Comparison of ENCODE assay signal across 9 cellular contexts in the genomic region with DNA sequence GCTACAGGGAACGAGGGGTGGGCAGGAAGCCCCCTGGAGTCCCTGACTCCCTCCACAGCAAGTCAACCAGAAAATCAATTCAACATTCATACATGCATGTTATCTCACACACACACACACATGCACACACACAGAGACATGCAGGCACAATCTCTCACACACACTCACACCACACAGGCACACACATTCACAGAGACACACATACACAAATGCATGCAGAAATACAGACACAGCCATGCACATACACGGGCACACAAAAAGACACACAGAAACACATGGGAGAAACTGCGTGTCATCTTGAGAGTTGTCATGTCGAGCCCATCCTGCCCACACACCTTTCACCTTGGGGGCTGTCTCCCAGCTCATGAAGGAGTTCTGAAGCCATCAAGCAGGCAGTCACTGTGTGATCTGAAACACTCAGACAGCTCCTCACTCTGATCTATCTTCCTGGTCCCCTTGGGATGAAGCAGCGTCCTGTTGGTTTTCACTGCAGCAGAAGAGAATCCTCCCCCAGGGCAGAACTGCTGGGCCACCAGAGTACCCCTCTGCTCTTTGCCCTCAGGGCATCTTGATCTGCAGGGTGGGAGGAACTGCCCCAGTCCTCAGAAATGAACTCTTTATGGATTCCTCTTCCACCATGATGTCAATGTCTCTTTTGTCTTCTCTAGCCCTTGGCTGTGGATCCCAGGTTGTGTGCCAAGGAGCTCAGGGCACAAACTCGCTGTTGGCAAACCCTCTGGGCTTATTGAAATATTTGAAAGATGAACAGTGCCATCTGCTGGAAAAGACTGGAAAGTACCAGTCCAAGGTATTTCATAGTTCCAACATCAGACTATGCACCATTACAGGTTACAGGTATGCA. TPM values are rescaled to one million over a fixed set of nuclear protein-coding genes. Genes with fewer than 3 reads are reported as not detected.
DNase-seq lines count a peak whose midpoint lies in the region; ATAC-seq, FAIRE-seq and TF ChIP-seq lines count a peak whose summit lies in the region.
"Had no signal": no experiment of that assay in that cellular context is flagged by ENCODE, and none has a peak within 500 bp of the region (broad histone marks: within the 10 kb centered on the region; RNA-seq: fewer than 3 reads in every experiment).

No MANE protein-coding gene starts in this region.

- no peak for TF ChIP-seq POLR2A in right lobe of liver (IDR thresholded peaks at IDR 0.05)

- no peaks in the 10 kb centered on the region for H3K9me3 ChIP-seq in right lobe of liver

- 9% methylated on average over 6 of the region's 6 CpGs for WGBS in right lobe of liver (ENCODE audit: insufficient coverage, low coverage, low lambda C conversion rate, missing lambda C conversion rate)

- DNase-seq in HFF-Myc (ENCODE audit: extremely low read depth, low read depth) (peak; percentile 16), NCI-H2107 (lab: John Stamatoyannopoulos, UW) (peak; percentile 25), coronary artery (ENCODE audit: low spot score) (no peak), right lobe of liver (peak in 2 of 3 donors; percentile 72 to 79), superior temporal gyrus (ENCODE audit: extremely low spot score) (peak; percentile 96)

- ATAC-seq in right lobe of liver (peak; percentile 94 to 98 (median 96)), HG02970 (IDR thresholded peaks at IDR 0.05; ENCODE audit: low FRiP score, unreplicated experiment) (no peak)

- intact Hi-C loops in right lobe of liver (cut with DNase I), result loop anchor here (5.0 kb wide), 1 partner anchor 84 kb away; no protein-coding TSS in a partner anchor

- peaks cover 0 to 12% of the 10 kb centered on the region in 2 donors for H3K27me3 ChIP-seq in right lobe of liver

- peak; percentile 60 for FAIRE-seq in G401.6 (lab: Jason Lieb, UNC)
- FAIRE-seq: endometrium had no signal

- H3K4me1 ChIP-seq in right lobe of liver, result no peaks in the 10 kb centered on the region

- H3K4me3 ChIP-seq in HFF-Myc (replicated peaks; ENCODE audit: low read depth, low read length), result no peak overlapping the region
- no peak overlapping the region for H3K4me3 ChIP-seq in coronary artery
- H3K4me3 ChIP-seq in right lobe of liver, result no peak overlapping the region

- H3K36me3 ChIP-seq in right lobe of liver, result no peaks in the 10 kb centered on the region

- no peak overlapping the region for H3K27ac ChIP-seq in VCaP
- H3K27ac ChIP-seq in coronary artery, result no peak overlapping the region
- no peak overlapping the region for H3K27ac ChIP-seq in right lobe of liver

- TF ChIP-seq CTCF in HFF-Myc (IDR thresholded peaks at IDR 0.05; ENCODE audit: low read depth, low read length, missing control alignments) (peak; percentile 48), VCaP (conservative IDR thresholded peaks at IDR 0.05) (peak; percentile 71), coronary artery (IDR thresholded peaks at IDR 0.05) (peak; percentile 46), right lobe of liver (IDR thresholded peaks at IDR 0.05) (peak; percentile 62 to 89 (median 76))

RNA-seq across cellular contexts. Expression of a gene that starts 8.8 kb away (rescaled TPM):
- total RNA-seq in right lobe of liver, result not detected

RNA-seq across cellular contexts. Expression of a gene that starts 52.4 kb away (rescaled TPM):
- 1 to 10 TPM in 3 of 6 experiments, under 1 TPM in 3; 0.34 to 1.7 (median 0.89) TPM for total RNA-seq in right lobe of liver

RNA-seq across cellular contexts. Expression of a gene that starts 52.8 kb away (rescaled TPM):
- total RNA-seq in right lobe of liver, result under 1 TPM in 5 of 6 experiments, not detected in 1; 0.07 to 0.43 (median 0.12) TPM
